In genomic region chr4:26073886-26074560, GRCh38 we compare ENCODE assay signal across 11 cellular contexts.
DNase-seq lines count a peak whose midpoint lies in the region; ATAC-seq lines count a peak whose summit lies in the region.
"Had no signal": no experiment of that assay in that cellular context is flagged by ENCODE, and none has a peak within 500 bp of the region (broad histone marks: within the 10 kb centered on the region; RNA-seq: fewer than 3 reads in every experiment).

No MANE protein-coding gene starts in this region.

- intact Hi-C loops in activated CD4-positive, alpha-beta T cell treated with anti-CD3 and anti-CD28 coated beads, Interleukin-2, amount 10 ng/mL, durations not matched to agents 24 days and 14 days (cut with micrococcal nuclease): loop anchor here (1.0 to 10.0 kb wide), 12 partner anchors 14 to 811 kb away; partner anchors contain the start of gene SEL1L3
- intact Hi-C loops in dendritic cell treated with granulocyte-macrophage colony-stimulating factor and Interleukin-4, amounts not matched to agents 40 ng/mL and 50 ng/mL, for 4 days (cut with micrococcal nuclease): loop anchor here (2.0 kb wide), 1 partner anchor 23 kb away; no protein-coding TSS in a partner anchor

- DNase-seq in activated CD8-positive, alpha-beta memory T cell treated with anti-CD3 and anti-CD28 coated beads, Interleukin-2, amount 10 ng/mL, durations not matched to agents 7 days and 5 days: no peak
- DNase-seq in activated CD8-positive, alpha-beta memory T cell treated with anti-CD3 and anti-CD28 coated beads, Interleukin-2, amount 50 U/mL, for 4 hours: no peak
- DNase-seq in activated CD4-positive, alpha-beta T cell treated with anti-CD3 and anti-CD28 coated beads, Interleukin-2, amount 10 ng/mL, durations not matched to agents 24 days and 14 days: peak; percentile 66
- DNase-seq in NCI-H2171 (lab: John Stamatoyannopoulos, UW) (no peak), SKM-1 (lab: John Stamatoyannopoulos, UW; ENCODE audit: unreplicated experiment) (no peak), GM19240 (ENCODE audit: insufficient read length, low spot score) (no peak)
- DNase-seq: activated effector memory CD4-positive, alpha-beta T cell treated with Interleukin-2 at 50 U/mL for 16 hours; NCI-H1048; SJCRH30 had no signal

- peaks cover 51% of the 10 kb centered on the region for H3K4me1 Mint-ChIP-seq in activated CD8-positive, alpha-beta memory T cell treated with anti-CD3 and anti-CD28 coated beads, Interleukin-2, amount 10 ng/mL, durations not matched to agents 7 days and 5 days
- H3K4me1 Mint-ChIP-seq in activated CD4-positive, alpha-beta T cell treated with anti-CD3 and anti-CD28 coated beads, Interleukin-2, amount 10 ng/mL, durations not matched to agents 24 days and 14 days: peaks cover 70% of the 10 kb centered on the region
- peaks cover 88% of the 10 kb centered on the region for H3K4me1 Mint-ChIP-seq in dendritic cell treated with granulocyte-macrophage colony-stimulating factor and Interleukin-4, amounts not matched to agents 40 ng/mL and 50 ng/mL, for 4 days (ENCODE audit: low read depth)
- peaks cover 55% of the 10 kb centered on the region for H3K4me1 Mint-ChIP-seq in stimulated activated memory B cell treated with anti-CD40 and anti-IgM and Interleukin-4, amounts not matched to agents 10 μg/mL and 1 μg/mL and 100 μg/mL, for 72 hours

- H3K27ac Mint-ChIP-seq in activated CD8-positive, alpha-beta memory T cell treated with anti-CD3 and anti-CD28 coated beads, Interleukin-2, amount 10 ng/mL, durations not matched to agents 7 days and 5 days: peak overlapping the region; percentile 87
- peak overlapping the region; percentile 98 for H3K27ac Mint-ChIP-seq in activated CD4-positive, alpha-beta T cell treated with anti-CD3 and anti-CD28 coated beads, Interleukin-2, amount 10 ng/mL, durations not matched to agents 24 days and 14 days
- peak overlapping the region; percentile 97 for H3K27ac Mint-ChIP-seq in dendritic cell treated with granulocyte-macrophage colony-stimulating factor and Interleukin-4, amounts not matched to agents 40 ng/mL and 50 ng/mL, for 4 days
- peak overlapping the region; percentile 96 for H3K27ac Mint-ChIP-seq in stimulated activated memory B cell treated with anti-CD40 and anti-IgM and Interleukin-4, amounts not matched to agents 10 μg/mL and 1 μg/mL and 100 μg/mL, for 72 hours

- H3K4me3 Mint-ChIP-seq in activated CD8-positive, alpha-beta memory T cell treated with anti-CD3 and anti-CD28 coated beads, Interleukin-2, amount 10 ng/mL, durations not matched to agents 7 days and 5 days: peak overlapping the region; percentile 34
- peak overlapping the region; percentile 52 for H3K4me3 Mint-ChIP-seq in activated CD4-positive, alpha-beta T cell treated with anti-CD3 and anti-CD28 coated beads, Interleukin-2, amount 10 ng/mL, durations not matched to agents 24 days and 14 days
- H3K4me3 Mint-ChIP-seq in dendritic cell treated with granulocyte-macrophage colony-stimulating factor and Interleukin-4, amounts not matched to agents 40 ng/mL and 50 ng/mL, for 4 days: no peak overlapping the region
- no peak overlapping the region for H3K4me3 Mint-ChIP-seq in stimulated activated memory B cell treated with anti-CD40 and anti-IgM and Interleukin-4, amounts not matched to agents 10 μg/mL and 1 μg/mL and 100 μg/mL, for 72 hours

- peaks cover 17% of the 10 kb centered on the region for H3K9me3 Mint-ChIP-seq in activated CD8-positive, alpha-beta memory T cell treated with anti-CD3 and anti-CD28 coated beads, Interleukin-2, amount 10 ng/mL, durations not matched to agents 7 days and 5 days (ENCODE audit: low read depth)
- H3K9me3 Mint-ChIP-seq in activated CD4-positive, alpha-beta T cell treated with anti-CD3 and anti-CD28 coated beads, Interleukin-2, amount 10 ng/mL, durations not matched to agents 24 days and 14 days: peaks cover 19% of the 10 kb centered on the region
- peaks cover 18% of the 10 kb centered on the region for H3K9me3 Mint-ChIP-seq in dendritic cell treated with granulocyte-macrophage colony-stimulating factor and Interleukin-4, amounts not matched to agents 40 ng/mL and 50 ng/mL, for 4 days
- peaks cover 7% of the 10 kb centered on the region for H3K9me3 Mint-ChIP-seq in stimulated activated memory B cell treated with anti-CD40 and anti-IgM and Interleukin-4, amounts not matched to agents 10 μg/mL and 1 μg/mL and 100 μg/mL, for 72 hours

- H3K27me3 Mint-ChIP-seq in activated CD8-positive, alpha-beta memory T cell treated with anti-CD3 and anti-CD28 coated beads, Interleukin-2, amount 10 ng/mL, durations not matched to agents 7 days and 5 days: no peaks in the 10 kb centered on the region
- H3K27me3 Mint-ChIP-seq in activated CD4-positive, alpha-beta T cell treated with anti-CD3 and anti-CD28 coated beads, Interleukin-2, amount 10 ng/mL, durations not matched to agents 24 days and 14 days: no peaks in the 10 kb centered on the region
- no peaks in the 10 kb centered on the region for H3K27me3 Mint-ChIP-seq in dendritic cell treated with granulocyte-macrophage colony-stimulating factor and Interleukin-4, amounts not matched to agents 40 ng/mL and 50 ng/mL, for 4 days
- H3K27me3 Mint-ChIP-seq in stimulated activated memory B cell treated with anti-CD40 and anti-IgM and Interleukin-4, amounts not matched to agents 10 μg/mL and 1 μg/mL and 100 μg/mL, for 72 hours: no peaks in the 10 kb centered on the region

- peaks cover 45% of the 10 kb centered on the region for H3K36me3 Mint-ChIP-seq in activated CD8-positive, alpha-beta memory T cell treated with anti-CD3 and anti-CD28 coated beads, Interleukin-2, amount 10 ng/mL, durations not matched to agents 7 days and 5 days
- H3K36me3 Mint-ChIP-seq in activated CD4-positive, alpha-beta T cell treated with anti-CD3 and anti-CD28 coated beads, Interleukin-2, amount 10 ng/mL, durations not matched to agents 24 days and 14 days (ENCODE audit: low read depth): peaks cover 37% of the 10 kb centered on the region
- H3K36me3 Mint-ChIP-seq in dendritic cell treated with granulocyte-macrophage colony-stimulating factor and Interleukin-4, amounts not matched to agents 40 ng/mL and 50 ng/mL, for 4 days (ENCODE audit: low read depth): peaks cover 18% of the 10 kb centered on the region
- peaks cover 6% of the 10 kb centered on the region for H3K36me3 Mint-ChIP-seq in stimulated activated memory B cell treated with anti-CD40 and anti-IgM and Interleukin-4, amounts not matched to agents 10 μg/mL and 1 μg/mL and 100 μg/mL, for 72 hours

- CTCF ChIA-PET in activated CD8-positive, alpha-beta memory T cell treated with anti-CD3 and anti-CD28 coated beads, Interleukin-2, amount 10 ng/mL, durations not matched to agents 7 days and 5 days (lab: Charles Lee): interaction anchor here (0.9 to 3.0 kb wide), 5 partner anchors 10 to 245 kb away, joined by 4 to 11 read pairs (median 5); no protein-coding TSS in a partner anchor

- no peak for ATAC-seq in activated CD8-positive, alpha-beta memory T cell treated with anti-CD3 and anti-CD28 coated beads, Interleukin-2, amount 10 ng/mL, durations not matched to agents 7 days and 5 days
- no peak for ATAC-seq in stimulated activated memory B cell treated with anti-CD40 and anti-IgM and Interleukin-4, amounts not matched to agents 10 μg/mL and 1 μg/mL and 100 μg/mL, for 72 hours

Comparison
In these comparisons a context has a peak if more than half of its experiments do, and no peak if none do; other contexts are left out.
1. H3K4me3 Mint-ChIP-seq: peak in activated CD8-positive, alpha-beta memory T cell treated with anti-CD3 and anti-CD28 coated beads, Interleukin-2, amount 10 ng/mL, durations not matched to agents 7 days and 5 days (single experiment) and activated CD4-positive, alpha-beta T cell treated with anti-CD3 and anti-CD28 coated beads, Interleukin-2, amount 10 ng/mL, durations not matched to agents 24 days and 14 days (single experiment); none in dendritic cell treated with granulocyte-macrophage colony-stimulating factor and Interleukin-4, amounts not matched to agents 40 ng/mL and 50 ng/mL, for 4 days (single experiment) and stimulated activated memory B cell treated with anti-CD40 and anti-IgM and Interleukin-4, amounts not matched to agents 10 μg/mL and 1 μg/mL and 100 μg/mL, for 72 hours (single experiment).
2. Peak in every context shown above with its lines, with median percentiles within 50 percentile points of each other: H3K27ac Mint-ChIP-seq.